In genomic region chr14:88683119-88683518, GRCh38 we compare ENCODE assay signal across 1 cellular context.
TF ChIP-seq lines count a peak whose summit lies in the region.

No MANE protein-coding gene starts in this region.

TF ChIP-seq in K562, 482 proteins besides CTCF, POLR2A, EP300 and RAD21 (continued from another document):
- TF ChIP-seq ZBTB2 (IDR thresholded peaks at IDR 0.05) (no peak), PRDM10 (IDR thresholded peaks at IDR 0.05; ENCODE audit: partially characterized antibody) (no peak), YBX1 (IDR thresholded peaks at IDR 0.05) (no peak), RBM14 (IDR thresholded peaks at IDR 0.05; ENCODE audit: borderline replicate concordance, insufficient read depth, low read depth, low read length) (no peak), CHAMP1 (IDR thresholded peaks at IDR 0.05) (no peak), TRIM25 (IDR thresholded peaks at IDR 0.05; ENCODE audit: borderline replicate concordance) (no peak), ZNF77 (CRISPR knock-in tag; IDR thresholded peaks at IDR 0.05) (no peak)
